In the genomic region with DNA sequence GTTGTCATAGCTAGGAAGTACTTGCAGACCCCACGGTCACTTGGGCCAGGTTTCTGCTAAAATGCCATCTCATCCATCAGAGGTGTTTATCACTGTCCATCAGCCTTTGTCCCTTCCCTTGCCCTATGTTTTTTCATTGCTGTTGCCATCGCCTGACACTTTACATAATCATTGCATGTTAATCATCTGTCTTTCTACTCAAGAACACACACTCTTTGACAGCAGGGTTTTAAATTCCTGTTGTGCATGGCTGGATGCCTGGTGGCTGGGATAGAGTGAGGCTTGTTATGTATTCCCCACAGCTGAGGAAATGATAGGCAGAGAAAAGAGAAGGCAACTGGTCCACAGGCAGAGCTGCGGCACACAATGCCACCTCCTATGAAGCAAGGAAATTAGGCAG, we compare ENCODE assay signal across 10 cellular contexts. TPM values are rescaled to one million over a fixed set of nuclear protein-coding genes. Genes with fewer than 3 reads are reported as not detected.
"Had no signal": no experiment of that assay in that cellular context is flagged by ENCODE, and none has a peak within 500 bp of the region (broad histone marks: within the 10 kb centered on the region; RNA-seq: fewer than 3 reads in every experiment).

No MANE protein-coding gene starts in this region.

- H3K4me3 Mint-ChIP-seq: H9, HFFc6, IgD-negative memory B cell had no signal

- DNase-seq: GM23248, GOT3, H9, HCEC 1CT, HFFc6, KBM-7 had no signal

- H2AFZ ChIP-seq: GM23248 had no signal

- H3K4me3 ChIP-seq: GM23248 had no signal

- H3K4me1 Mint-ChIP-seq: IgD-negative memory B cell had no signal

- H3K27me3 Mint-ChIP-seq: IgD-negative memory B cell had no signal

- FAIRE-seq: H54, HTR-8/SVneo had no signal

- H3K27ac ChIP-seq: GM23248 had no signal

- H3K9ac ChIP-seq: GM23248 had no signal

- H3K27ac Mint-ChIP-seq: H9, HFFc6, IgD-negative memory B cell had no signal

RNA-seq across cellular contexts. Expression of a gene that starts 11.7 kb away (rescaled TPM):
- total RNA-seq: GM23248, H9, HFFc6, HT-29 had no signal
- polyA plus RNA-seq: GM23248, IgD-negative memory B cell had no signal
